Comparison of ENCODE assay signal across 21 cellular contexts in the genomic region with DNA sequence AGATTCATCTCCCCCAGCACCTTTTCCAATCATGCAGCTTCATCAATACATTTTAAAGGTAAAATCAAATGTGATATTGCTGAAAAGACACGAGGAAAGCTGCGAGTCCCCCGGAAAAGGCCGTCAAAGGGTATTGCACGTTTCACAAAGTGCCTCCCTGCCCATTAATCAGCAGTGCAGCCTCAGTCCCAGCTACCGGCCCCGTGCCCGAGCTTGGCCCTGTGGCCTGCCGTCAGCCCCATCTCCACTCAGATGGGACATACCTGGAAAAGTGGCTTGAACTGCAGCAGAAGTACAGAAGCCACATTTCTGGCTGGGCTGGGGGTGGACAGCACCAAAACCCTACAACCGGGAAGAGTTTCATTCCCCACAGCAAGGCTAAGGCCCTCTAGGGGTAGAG. TPM values are rescaled to one million over a fixed set of nuclear protein-coding genes. Genes with fewer than 3 reads are reported as not detected.
A peak's percentile ranks its signal among the peaks of the same experiment; 100 is the strongest.
DNase-seq lines count a peak whose midpoint lies in the region; ATAC-seq and TF ChIP-seq lines count a peak whose summit lies in the region.
"Had no signal": no experiment of that assay in that cellular context is flagged by ENCODE, and none has a peak within 500 bp of the region (broad histone marks: within the 10 kb centered on the region; RNA-seq: fewer than 3 reads in every experiment).

No MANE protein-coding gene starts in this region.

- H3K4me3 Mint-ChIP-seq in memory B cell (no peak overlapping the region), Caco-2 (ENCODE audit: unreplicated experiment) (no peak overlapping the region)

- H3K9me3 Mint-ChIP-seq in memory B cell (no peaks in the 10 kb centered on the region), Caco-2 (ENCODE audit: unreplicated experiment) (no peaks in the 10 kb centered on the region)

- peaks cover 7 to 23% of the 10 kb centered on the region in 2 donors for H3K4me1 ChIP-seq in breast epithelium
- H3K4me1 ChIP-seq in mammary epithelial cell (ENCODE audit: insufficient read depth, low read length), result peaks cover 20% of the 10 kb centered on the region
- peaks cover 47 to 60% of the 10 kb centered on the region in 2 donors for H3K4me1 ChIP-seq in thoracic aorta (ENCODE audit: control insufficient read depth in 1 of 2, low read depth in 2 of 2)
- peaks cover 8% of the 10 kb centered on the region for H3K4me1 ChIP-seq in Caco-2

- TF ChIP-seq POLR2A in breast epithelium (IDR thresholded peaks at IDR 0.05), result no peak

- H3K9ac ChIP-seq in mammary epithelial cell (ENCODE audit: insufficient read depth, low read length), result no peak overlapping the region

- whole genome bisulfite sequencing in mammary epithelial cell (ENCODE audit: low coverage, missing lambda C conversion rate), result 96% methylated on average over 9 of the region's 10 CpGs

- H2AFZ ChIP-seq in mammary epithelial cell (ENCODE audit: low read depth, low read length), result no peak overlapping the region

- dilution Hi-C loops in mammary epithelial cell (cut with HindIII; ENCODE audit: low sequenced_read_pairs), result loop anchor here (10.0 kb wide), 1 partner anchor 58 kb away; no protein-coding TSS in a partner anchor

- H3K27ac ChIP-seq in breast epithelium (peak overlapping the region; percentile 71 to 89), mammary epithelial cell (ENCODE audit: insufficient read depth, low read depth, low read length) (no peak overlapping the region), thoracic aorta (peak overlapping the region; percentile 74 to 77)
- H3K27ac ChIP-seq: 22Rv1, C4-2B, SK-N-MC had no signal

- TF ChIP-seq CTCF in breast epithelium (IDR thresholded peaks at IDR 0.05), result no peak
- no peak for TF ChIP-seq CTCF in mammary epithelial cell (conservative IDR thresholded peaks at IDR 0.05 in 1 of 2, IDR thresholded peaks at IDR 0.05 in 1 of 2; ENCODE audit: extremely low read depth in 1 of 2, insufficient read depth in 1 of 2, low read depth in 1 of 2, low read length in 2 of 2)
- no peak for TF ChIP-seq CTCF in thoracic aorta (IDR thresholded peaks at IDR 0.05)
- TF ChIP-seq CTCF in Caco-2 (IDR thresholded peaks at IDR 0.05; ENCODE audit: insufficient read depth in 1 of 2, low read depth in 1 of 2, low read length in 1 of 2, severe bottlenecking in 1 of 2, unreplicated experiment in 1 of 2), result no peak

- peak overlapping the region; percentile 17 for H3K27ac Mint-ChIP-seq in memory B cell
- H3K27ac Mint-ChIP-seq in Caco-2 (ENCODE audit: unreplicated experiment), result no peak overlapping the region

- POLR2A ChIA-PET in Caco-2 (lab: Charles Lee), result no interaction called here

- BruUV-seq in mammary epithelial cell (replicated peaks; lab: Mats Ljungman, UMichigan) (no TSS peak), Caco-2 (replicated peaks; lab: Mats Ljungman, UMichigan) (no TSS peak)

- ATAC-seq in memory B cell (ENCODE audit: low read depth), result no peak
- no peak for ATAC-seq in thoracic aorta (ENCODE audit: insufficient number of reproducible peaks, low FRiP score, low read depth)
- no peak for ATAC-seq in HG02840 (IDR thresholded peaks at IDR 0.05; ENCODE audit: low FRiP score, unreplicated experiment)
- ATAC-seq in GM19035 (IDR thresholded peaks at IDR 0.05; ENCODE audit: unreplicated experiment), result no peak
- ATAC-seq: HCT116 had no signal

- in situ Hi-C loops in mammary epithelial cell (cut with MboI; ENCODE audit: low sequenced_read_pairs in 2 of 2), result loop anchor here in 1 of 2 donors (25.0 kb wide), 1 partner anchor 375 kb away; no protein-coding TSS in a partner anchor

- H3K4me1 Mint-ChIP-seq in memory B cell (peaks cover 18% of the 10 kb centered on the region), Caco-2 (ENCODE audit: low read depth, unreplicated experiment) (peaks cover 5% of the 10 kb centered on the region)

- no peak overlapping the region for H3K4me2 ChIP-seq in mammary epithelial cell (ENCODE audit: insufficient read depth, low read depth, low read length)

- no peaks in the 10 kb centered on the region for H3K36me3 ChIP-seq in breast epithelium
- H3K36me3 ChIP-seq in mammary epithelial cell (ENCODE audit: insufficient read depth, low read length), result no peaks in the 10 kb centered on the region
- H3K36me3 ChIP-seq in thoracic aorta, result no peaks in the 10 kb centered on the region
- H3K36me3 ChIP-seq in Caco-2 (ENCODE audit: control insufficient read depth, insufficient read depth, low read length), result no peaks in the 10 kb centered on the region

- no peaks in the 10 kb centered on the region for H3K27me3 Mint-ChIP-seq in memory B cell
- H3K27me3 Mint-ChIP-seq in Caco-2 (ENCODE audit: insufficient read depth, unreplicated experiment), result no peaks in the 10 kb centered on the region

- H3K36me3 Mint-ChIP-seq in memory B cell (peaks cover 5% of the 10 kb centered on the region), Caco-2 (ENCODE audit: insufficient read depth, unreplicated experiment) (no peaks in the 10 kb centered on the region)

- DNase-seq in breast epithelium (ENCODE audit: low spot score in 2 of 2) (no peak), mammary epithelial cell (no peak), memory B cell (ENCODE audit: low spot score in 2 of 2) (no peak), thoracic aorta (ENCODE audit: low spot score) (no peak), Caco-2 (no peak), NCI-H82 (lab: John Stamatoyannopoulos, UW) (no peak)
- DNase-seq: AML-193, KG1, NCI-H1417, NCI-H187, NCI-H2107, NCI-H510A treated with DMSO at 0.1 percent for 48 hours, NCI-H774, SHP77 had no signal

- intact Hi-C loops in breast epithelium (cut with DNase I; ENCODE audit: low total_unique reads) (loop anchor here (10.0 kb wide), 1 partner anchor 208 kb away; no protein-coding TSS in a partner anchor), mammary epithelial cell (cut with micrococcal nuclease) (no loop called here), Caco-2 (cut with micrococcal nuclease; ENCODE audit: unreplicated experiment) (no loop called here)

- H3K27me3 ChIP-seq in breast epithelium, result no peaks in the 10 kb centered on the region
- no peaks in the 10 kb centered on the region for H3K27me3 ChIP-seq in mammary epithelial cell (ENCODE audit: insufficient read depth, low read length)
- H3K27me3 ChIP-seq in thoracic aorta (replicated peaks; ENCODE audit: insufficient read depth), result no peaks in the 10 kb centered on the region
- no peaks in the 10 kb centered on the region for H3K27me3 ChIP-seq in Caco-2 (replicated peaks; ENCODE audit: control insufficient read depth, insufficient read depth, low read length)

- H4K20me1 ChIP-seq in mammary epithelial cell (ENCODE audit: insufficient read depth, low read length), result no peaks in the 10 kb centered on the region

- H3K9me3 ChIP-seq in breast epithelium (no peaks in the 10 kb centered on the region), mammary epithelial cell (replicated peaks; ENCODE audit: insufficient read depth, low read length) (no peaks in the 10 kb centered on the region), thoracic aorta (no peaks in the 10 kb centered on the region), Caco-2 (no peaks in the 10 kb centered on the region)

- H3K4me3 ChIP-seq in breast epithelium (no peak overlapping the region), mammary epithelial cell (replicated peaks in 1 of 3; ENCODE audit: insufficient read depth in 1 of 3, low read depth in 2 of 3, low read length in 3 of 3) (no peak overlapping the region), thoracic aorta (no peak overlapping the region), Caco-2 (ENCODE audit: low read depth, low read length) (no peak overlapping the region)
- H3K4me3 ChIP-seq: SK-N-MC had no signal

- CTCF ChIA-PET in mammary epithelial cell (lab: Charles Lee; ENCODE audit: low non-redundant PET), result no interaction called here
- CTCF ChIA-PET in Caco-2 (lab: Charles Lee), result no interaction called here

- peaks cover 6% of the 10 kb centered on the region for H3K79me2 ChIP-seq in mammary epithelial cell (ENCODE audit: insufficient read depth, low read length)

RNA-seq across cellular contexts. Expression of gene EQTN, which starts 39.9 kb away (rescaled TPM):
- total RNA-seq in breast epithelium, result under 1 TPM in 2 of 3 donors, not detected in 1; 0.73 to 0.98 TPM
- not detected for total RNA-seq in mammary epithelial cell
- not detected for polyA plus RNA-seq in mammary epithelial cell
- polyA minus RNA-seq in mammary epithelial cell, result not detected
- not detected for total RNA-seq in thoracic aorta
- total RNA-seq in Caco-2 (2022), result not detected in 2 replicates
- total RNA-seq: RPMI7951 had no signal
